In genomic region chr18:34659579-34660517, GRCh38 we compare ENCODE assay signal across 2 cellular contexts.
A peak's percentile ranks its signal among the peaks of the same experiment; 100 is the strongest.
TF ChIP-seq lines count a peak whose summit lies in the region.

No MANE protein-coding gene starts in this region.

TF ChIP-seq in H1, 55 proteins besides CTCF, POLR2A, EP300 and RAD21 (continues in another document):
- TF ChIP-seq RNF2 (IDR thresholded peaks at IDR 0.05; ENCODE audit: borderline replicate concordance, low read depth, low read length, missing control alignments, poor library complexity, severe bottlenecking) (no peak), YY1 (IDR thresholded peaks at IDR 0.05; ENCODE audit: low read depth, low read length) (peak; percentile 96), ASH2L (IDR thresholded peaks at IDR 0.05; ENCODE audit: low read length) (peak; percentile 89), PHF8 (conservative IDR thresholded peaks at IDR 0.05; ENCODE audit: low read depth, low read length) (no peak), SIN3A (conservative IDR thresholded peaks at IDR 0.05 in 1 of 2, IDR thresholded peaks at IDR 0.05 in 1 of 2; ENCODE audit: low read depth in 1 of 2, low read length in 2 of 2) (peak; percentile 97), CTBP2 (IDR thresholded peaks at IDR 0.05; ENCODE audit: borderline replicate concordance, insufficient read depth, insufficient read length, low read length) (peak; percentile 49), SRF (IDR thresholded peaks at IDR 0.05; ENCODE audit: low read depth, low read length) (no peak), TEAD4 (IDR thresholded peaks at IDR 0.05; ENCODE audit: low read depth, low read length) (peak; percentile 87), CBX8 (IDR thresholded peaks at IDR 0.05; ENCODE audit: borderline replicate concordance, low read depth, low read length) (no peak), TAF1 (IDR thresholded peaks at IDR 0.05; ENCODE audit: low read depth, low read length) (peak; percentile 71)
- TF ChIP-seq, protein P1, sequence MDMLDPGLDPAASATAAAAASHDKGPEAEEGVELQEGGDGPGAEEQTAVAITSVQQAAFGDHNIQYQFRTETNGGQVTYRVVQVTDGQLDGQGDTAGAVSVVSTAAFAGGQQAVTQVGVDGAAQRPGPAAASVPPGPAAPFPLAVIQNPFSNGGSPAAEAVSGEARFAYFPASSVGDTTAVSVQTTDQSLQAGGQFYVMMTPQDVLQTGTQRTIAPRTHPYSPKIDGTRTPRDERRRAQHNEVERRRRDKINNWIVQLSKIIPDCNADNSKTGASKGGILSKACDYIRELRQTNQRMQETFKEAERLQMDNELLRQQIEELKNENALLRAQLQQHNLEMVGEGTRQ (IDR thresholded peaks at IDR 0.05; ENCODE audit: low read length): no peak; the same call in 1 of the 2 replicates
- TF ChIP-seq, protein P2, sequence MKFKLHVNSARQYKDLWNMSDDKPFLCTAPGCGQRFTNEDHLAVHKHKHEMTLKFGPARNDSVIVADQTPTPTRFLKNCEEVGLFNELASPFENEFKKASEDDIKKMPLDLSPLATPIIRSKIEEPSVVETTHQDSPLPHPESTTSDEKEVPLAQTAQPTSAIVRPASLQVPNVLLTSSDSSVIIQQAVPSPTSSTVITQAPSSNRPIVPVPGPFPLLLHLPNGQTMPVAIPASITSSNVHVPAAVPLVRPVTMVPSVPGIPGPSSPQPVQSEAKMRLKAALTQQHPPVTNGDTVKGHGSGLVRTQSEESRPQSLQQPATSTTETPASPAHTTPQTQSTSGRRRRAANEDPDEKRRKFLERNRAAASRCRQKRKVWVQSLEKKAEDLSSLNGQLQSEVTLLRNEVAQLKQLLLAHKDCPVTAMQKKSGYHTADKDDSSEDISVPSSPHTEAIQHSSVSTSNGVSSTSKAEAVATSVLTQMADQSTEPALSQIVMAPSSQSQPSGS (IDR thresholded peaks at IDR 0.05; ENCODE audit: low read length): peak; percentile 60

TF ChIP-seq in HepG2, 621 proteins besides CTCF, POLR2A, EP300 and RAD21:
- TF ChIP-seq RFX3 (CRISPR knock-in tag; IDR thresholded peaks at IDR 0.05) (peak; percentile 76), ZBTB38 (CRISPR knock-in tag; IDR thresholded peaks at IDR 0.05) (0 out of 2 replicates have a peak, but pooled peaks have one; percentile 46), RAD51 (IDR thresholded peaks at IDR 0.05; ENCODE audit: borderline replicate concordance) (no peak), SAP130 (CRISPR knock-in tag; IDR thresholded peaks at IDR 0.05; ENCODE audit: low read depth) (peak; percentile 61), FOSL1 (CRISPR knock-in tag; IDR thresholded peaks at IDR 0.05; ENCODE audit: borderline replicate concordance) (peak; percentile 50; the same call in 1 of the 2 replicates), NFE2 (CRISPR knock-in tag; IDR thresholded peaks at IDR 0.05) (peak; percentile 90), MXI1 (IDR thresholded peaks at IDR 0.05; ENCODE audit: borderline replicate concordance, low read depth, low read length) (peak; percentile 31; the same call in 1 of the 3 replicates), POGZ (CRISPR knock-in tag; IDR thresholded peaks at IDR 0.05) (peak; percentile 62), FOSL2 (CRISPR knock-in tag; IDR thresholded peaks at IDR 0.05) (peak; percentile 95), ZHX1 (CRISPR knock-in tag; IDR thresholded peaks at IDR 0.05; ENCODE audit: low read depth) (0 out of 2 replicates have a peak, but pooled peaks have one; percentile 37), NFE2L2 (IDR thresholded peaks at IDR 0.05; ENCODE audit: low read length) (peak; percentile 72; the same call in 1 of the 2 replicates), SYNCRIP (IDR thresholded peaks at IDR 0.05; ENCODE audit: insufficient read depth, low read depth, low read length) (no peak), ZNF644 (CRISPR knock-in tag; IDR thresholded peaks at IDR 0.05; ENCODE audit: low read depth) (peak; percentile 78), YY1 (IDR thresholded peaks at IDR 0.05; ENCODE audit: insufficient read depth, insufficient replicate concordance, low read depth, low read length) (peak; percentile 80), MAFK (conservative IDR thresholded peaks at IDR 0.05 in 1 of 2, IDR thresholded peaks at IDR 0.05 in 1 of 2; ENCODE audit: low read length in 2 of 2) (peak; percentile 60 to 72; a peak in 3 of 4 replicates), RFX1 (IDR thresholded peaks at IDR 0.05) (peak; percentile 27; the same call in 1 of the 2 replicates), MAFF (IDR thresholded peaks at IDR 0.05; ENCODE audit: low read depth, low read length) (peak; percentile 76), MAZ (IDR thresholded peaks at IDR 0.05; ENCODE audit: borderline replicate concordance, low read depth, low read length) (no peak), MAZ (CRISPR knock-in tag; IDR thresholded peaks at IDR 0.05; ENCODE audit: low read depth) (no peak), HOXA3 (CRISPR knock-in tag; IDR thresholded peaks at IDR 0.05) (0 out of 2 replicates have a peak, but pooled peaks have one; percentile 13), GATAD2A (CRISPR knock-in tag; IDR thresholded peaks at IDR 0.05) (peak; percentile 46; the same call in 1 of the 2 replicates), ZMYM4 (CRISPR knock-in tag; IDR thresholded peaks at IDR 0.05) (0 out of 2 replicates have a peak, but pooled peaks have one; percentile 29), KLF16 (CRISPR knock-in tag; IDR thresholded peaks at IDR 0.05) (no peak), ZNF251 (CRISPR knock-in tag; IDR thresholded peaks at IDR 0.05) (no peak)
- TF ChIP-seq, protein P3, sequence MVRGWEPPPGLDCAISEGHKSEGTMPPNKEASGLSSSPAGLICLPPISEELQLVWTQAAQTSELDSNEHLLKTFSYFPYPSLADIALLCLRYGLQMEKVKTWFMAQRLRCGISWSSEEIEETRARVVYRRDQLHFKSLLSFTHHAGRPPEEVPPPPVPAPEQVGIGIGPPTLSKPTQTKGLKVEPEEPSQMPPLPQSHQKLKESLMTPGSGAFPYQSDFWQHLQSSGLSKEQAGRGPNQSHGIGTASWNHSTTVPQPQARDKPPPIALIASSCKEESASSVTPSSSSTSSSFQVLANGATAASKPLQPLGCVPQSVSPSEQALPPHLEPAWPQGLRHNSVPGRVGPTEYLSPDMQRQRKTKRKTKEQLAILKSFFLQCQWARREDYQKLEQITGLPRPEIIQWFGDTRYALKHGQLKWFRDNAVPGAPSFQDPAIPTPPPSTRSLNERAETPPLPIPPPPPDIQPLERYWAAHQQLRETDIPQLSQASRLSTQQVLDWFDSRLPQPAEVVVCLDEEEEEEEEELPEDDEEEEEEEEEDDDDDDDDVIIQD (CRISPR knock-in tag; IDR thresholded peaks at IDR 0.05; ENCODE audit: low read depth): 0 out of 2 replicates have a peak, but pooled peaks have one; percentile 44
- TF ChIP-seq, protein P4, sequence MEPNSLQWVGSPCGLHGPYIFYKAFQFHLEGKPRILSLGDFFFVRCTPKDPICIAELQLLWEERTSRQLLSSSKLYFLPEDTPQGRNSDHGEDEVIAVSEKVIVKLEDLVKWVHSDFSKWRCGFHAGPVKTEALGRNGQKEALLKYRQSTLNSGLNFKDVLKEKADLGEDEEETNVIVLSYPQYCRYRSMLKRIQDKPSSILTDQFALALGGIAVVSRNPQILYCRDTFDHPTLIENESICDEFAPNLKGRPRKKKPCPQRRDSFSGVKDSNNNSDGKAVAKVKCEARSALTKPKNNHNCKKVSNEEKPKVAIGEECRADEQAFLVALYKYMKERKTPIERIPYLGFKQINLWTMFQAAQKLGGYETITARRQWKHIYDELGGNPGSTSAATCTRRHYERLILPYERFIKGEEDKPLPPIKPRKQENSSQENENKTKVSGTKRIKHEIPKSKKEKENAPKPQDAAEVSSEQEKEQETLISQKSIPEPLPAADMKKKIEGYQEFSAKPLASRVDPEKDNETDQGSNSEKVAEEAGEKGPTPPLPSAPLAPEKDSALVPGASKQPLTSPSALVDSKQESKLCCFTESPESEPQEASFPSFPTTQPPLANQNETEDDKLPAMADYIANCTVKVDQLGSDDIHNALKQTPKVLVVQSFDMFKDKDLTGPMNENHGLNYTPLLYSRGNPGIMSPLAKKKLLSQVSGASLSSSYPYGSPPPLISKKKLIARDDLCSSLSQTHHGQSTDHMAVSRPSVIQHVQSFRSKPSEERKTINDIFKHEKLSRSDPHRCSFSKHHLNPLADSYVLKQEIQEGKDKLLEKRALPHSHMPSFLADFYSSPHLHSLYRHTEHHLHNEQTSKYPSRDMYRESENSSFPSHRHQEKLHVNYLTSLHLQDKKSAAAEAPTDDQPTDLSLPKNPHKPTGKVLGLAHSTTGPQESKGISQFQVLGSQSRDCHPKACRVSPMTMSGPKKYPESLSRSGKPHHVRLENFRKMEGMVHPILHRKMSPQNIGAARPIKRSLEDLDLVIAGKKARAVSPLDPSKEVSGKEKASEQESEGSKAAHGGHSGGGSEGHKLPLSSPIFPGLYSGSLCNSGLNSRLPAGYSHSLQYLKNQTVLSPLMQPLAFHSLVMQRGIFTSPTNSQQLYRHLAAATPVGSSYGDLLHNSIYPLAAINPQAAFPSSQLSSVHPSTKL (CRISPR knock-in tag; IDR thresholded peaks at IDR 0.05): 0 out of 2 replicates have a peak, but pooled peaks have one; percentile 33
- TF ChIP-seq, protein P5, sequence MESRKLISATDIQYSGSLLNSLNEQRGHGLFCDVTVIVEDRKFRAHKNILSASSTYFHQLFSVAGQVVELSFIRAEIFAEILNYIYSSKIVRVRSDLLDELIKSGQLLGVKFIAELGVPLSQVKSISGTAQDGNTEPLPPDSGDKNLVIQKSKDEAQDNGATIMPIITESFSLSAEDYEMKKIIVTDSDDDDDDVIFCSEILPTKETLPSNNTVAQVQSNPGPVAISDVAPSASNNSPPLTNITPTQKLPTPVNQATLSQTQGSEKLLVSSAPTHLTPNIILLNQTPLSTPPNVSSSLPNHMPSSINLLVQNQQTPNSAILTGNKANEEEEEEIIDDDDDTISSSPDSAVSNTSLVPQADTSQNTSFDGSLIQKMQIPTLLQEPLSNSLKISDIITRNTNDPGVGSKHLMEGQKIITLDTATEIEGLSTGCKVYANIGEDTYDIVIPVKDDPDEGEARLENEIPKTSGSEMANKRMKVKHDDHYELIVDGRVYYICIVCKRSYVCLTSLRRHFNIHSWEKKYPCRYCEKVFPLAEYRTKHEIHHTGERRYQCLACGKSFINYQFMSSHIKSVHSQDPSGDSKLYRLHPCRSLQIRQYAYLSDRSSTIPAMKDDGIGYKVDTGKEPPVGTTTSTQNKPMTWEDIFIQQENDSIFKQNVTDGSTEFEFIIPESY (CRISPR knock-in tag; IDR thresholded peaks at IDR 0.05): peak; percentile 89
TF ChIP-seq in HepG2: peak in this region for 21.
